ENCODE assay signal across 8 cellular contexts in genomic region chr7:140229591-140230516, GRCh38. TPM values are rescaled to one million over a fixed set of nuclear protein-coding genes. Genes with fewer than 3 reads are reported as not detected.
DNase-seq lines count a peak whose midpoint lies in the region; FAIRE-seq and TF ChIP-seq lines count a peak whose summit lies in the region.

No MANE protein-coding gene starts in this region.

- no peaks in the 10 kb centered on the region for H3K27me3 ChIP-seq in right atrium auricular region
- no peaks in the 10 kb centered on the region for H3K27me3 ChIP-seq in small intestine (ENCODE audit: control insufficient read depth in 2 of 2, insufficient read depth in 2 of 2, low read length in 2 of 2)

- no peak for FAIRE-seq in small intestine (lab: Jason Lieb, UNC)

- H3K4me3 ChIP-seq in right atrium auricular region (peak overlapping the region; percentile 46 to 59), small intestine (ENCODE audit: low read depth in 1 of 2, low read length in 2 of 2) (peak overlapping the region; percentile 28 to 72)

- H3K27ac ChIP-seq in right atrium auricular region = no peak overlapping the region
- H3K27ac ChIP-seq in small intestine (ENCODE audit: low read depth in 1 of 2, low read length in 1 of 2) = peak overlapping the region; percentile 98

- H3K9ac ChIP-seq in ES-I3 (ENCODE audit: low read depth, low read length) = peak overlapping the region; percentile 55

- 1 to 5% (median 5%) methylated on average over 38 to 44 of the region's 44 CpGs for WGBS in small intestine, 3 donors

- H3K36me3 ChIP-seq in ES-I3 (ENCODE audit: insufficient read depth, low read length) = no peaks in the 10 kb centered on the region
- no peaks in the 10 kb centered on the region for H3K36me3 ChIP-seq in right atrium auricular region
- no peaks in the 10 kb centered on the region for H3K36me3 ChIP-seq in small intestine (ENCODE audit: control insufficient read depth in 2 of 2, insufficient read depth in 2 of 2, low read length in 2 of 2)

- H3K4me1 ChIP-seq in ES-I3 (ENCODE audit: insufficient read depth, low read length) (no peaks in the 10 kb centered on the region), right atrium auricular region (peaks cover 0 to 26% of the 10 kb centered on the region in 2 donors), small intestine (ENCODE audit: control insufficient read depth in 2 of 2, insufficient read depth in 1 of 2, low read depth in 1 of 2, low read length in 1 of 2) (peaks cover 0 to 7% of the 10 kb centered on the region in 2 donors)

- DNase-seq in NAMALWA (ENCODE audit: low spot score) = peak; percentile 95
- peak; percentile 34 for DNase-seq in activated T-helper 9 cell treated with anti-CD3 and anti-CD28 coated beads, Interleukin-2, amount 50 U/mL, for 16 hours (ENCODE audit: low read depth)
- DNase-seq in right atrium auricular region (ENCODE audit: low spot score) = no peak
- DNase-seq in small intestine = peak; percentile 90
- DNase-seq in pons (ENCODE audit: low spot score) = no peak
- no peak for DNase-seq in mucosa of gallbladder (ENCODE audit: low spot score)
- DNase-seq in superior temporal gyrus (ENCODE audit: extremely low spot score) = no peak

- no peak for TF ChIP-seq CTCF in right atrium auricular region (IDR thresholded peaks at IDR 0.05)

- H3K9me3 ChIP-seq in ES-I3 (ENCODE audit: control insufficient read depth, insufficient read depth, low read length) = no peaks in the 10 kb centered on the region
- no peaks in the 10 kb centered on the region for H3K9me3 ChIP-seq in right atrium auricular region
- H3K9me3 ChIP-seq in small intestine (ENCODE audit: control insufficient read depth, low read depth) = no peaks in the 10 kb centered on the region

RNA-seq across cellular contexts. Expression of gene KDM7A, which starts 53.1 kb away (rescaled TPM):
- 10 to 100 TPM; 12.8 to 15.4 TPM for total RNA-seq in right atrium auricular region
- 1 to 10 TPM; 6.2 to 9.2 (median 6.5) TPM for polyA plus RNA-seq in small intestine
- total RNA-seq in mucosa of gallbladder = 9.7 TPM

Comparison
In these comparisons a context has a peak if more than half of its experiments do, and no peak if none do; other contexts are left out.
1. DNase-seq: peak in NAMALWA (single experiment), activated T-helper 9 cell treated with anti-CD3 and anti-CD28 coated beads, Interleukin-2, amount 50 U/mL, for 16 hours (single experiment) and small intestine (single experiment); none in right atrium auricular region (single experiment), pons (single experiment), mucosa of gallbladder (single experiment) and superior temporal gyrus (single experiment).
2. H3K27ac ChIP-seq: peak in small intestine (2 of 2); none in right atrium auricular region (0 of 2).